10 cellular contexts compared by ENCODE assay signal in the genomic region with DNA sequence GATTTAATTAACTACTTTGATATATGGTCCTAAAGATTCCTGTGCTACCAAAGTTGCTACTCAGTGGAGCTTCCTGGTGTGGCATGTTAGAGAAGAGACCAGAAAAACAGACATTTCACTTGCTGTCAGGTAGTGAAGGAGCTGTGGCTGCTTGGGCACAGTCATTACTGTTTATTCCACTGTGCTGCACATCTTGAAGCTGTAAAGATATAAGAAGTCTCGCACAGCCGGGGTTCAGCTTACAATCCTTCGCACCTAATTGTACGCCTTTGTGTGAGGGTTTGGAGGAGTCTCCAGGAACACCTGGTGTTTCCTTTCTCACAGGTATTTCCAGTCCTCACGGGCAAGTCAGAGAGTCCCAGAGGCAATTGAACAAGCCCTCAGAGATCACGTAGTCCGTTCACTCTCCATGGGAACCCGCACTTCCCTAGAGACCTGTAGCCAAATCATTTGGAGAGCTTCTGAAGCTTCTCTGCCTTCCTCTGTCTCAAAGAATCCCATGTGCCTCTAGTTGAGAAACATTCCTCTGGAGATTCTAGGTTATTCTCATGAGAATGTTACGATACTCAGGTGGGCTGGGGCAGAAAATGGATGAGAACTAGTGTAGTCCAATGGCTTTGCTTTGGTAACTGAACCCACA. TPM values are rescaled to one million over a fixed set of nuclear protein-coding genes. Genes with fewer than 3 reads are reported as not detected.
DNase-seq lines count a peak whose midpoint lies in the region; ATAC-seq and TF ChIP-seq lines count a peak whose summit lies in the region.
"Had no signal": no experiment of that assay in that cellular context is flagged by ENCODE, and none has a peak within 500 bp of the region (broad histone marks: within the 10 kb centered on the region; RNA-seq: fewer than 3 reads in every experiment).

No MANE protein-coding gene starts in this region.

- peak overlapping the region; percentile 86 for H3K4me3 Mint-ChIP-seq in activated CD4-positive, alpha-beta memory T cell treated with anti-CD3 and anti-CD28 coated beads, Interleukin-2, amount 10 ng/mL, durations not matched to agents 7 days and 5 days

- no peak for TF ChIP-seq POLR2A in gastrocnemius medialis (IDR thresholded peaks at IDR 0.05)

- WGBS in GM23248 (ENCODE audit: low coverage in 1 of 2, low lambda C conversion rate in 2 of 2, missing lambda C conversion rate in 2 of 2), 2 experiments = 98% methylated on average over 9 of the region's 9 CpGs

- no peak for TF ChIP-seq CTCF in HL-60 (IDR thresholded peaks at IDR 0.05; ENCODE audit: insufficient read depth, low read length)
- TF ChIP-seq CTCF in gastrocnemius medialis (IDR thresholded peaks at IDR 0.05 in 4 of 5, conservative IDR thresholded peaks at IDR 0.05 in 1 of 5) = no peak

- no peak overlapping the region for H2AFZ ChIP-seq in GM23248

- CTCF ChIA-PET in activated CD4-positive, alpha-beta memory T cell treated with anti-CD3 and anti-CD28 coated beads, Interleukin-2, amount 10 ng/mL, durations not matched to agents 7 days and 5 days (lab: Charles Lee) = interaction anchor here (1.0 to 22.3 kb wide), 7 partner anchors 12 to 124 kb away, joined by 3 to 563 read pairs (median 40); no protein-coding TSS in a partner anchor

- H3K36me3 ChIP-seq in BLaER1 = peaks cover 3% of the 10 kb centered on the region; the same call in 1 of the 2 replicates
- no peaks in the 10 kb centered on the region for H3K36me3 ChIP-seq in muscle layer of duodenum (ENCODE audit: control insufficient read depth in 1 of 2, insufficient read depth in 2 of 2, low read length in 2 of 2)
- no peaks in the 10 kb centered on the region for H3K36me3 ChIP-seq in gastrocnemius medialis
- no peaks in the 10 kb centered on the region for H3K36me3 ChIP-seq in GM23248 (ENCODE audit: low read depth)

- peak overlapping the region; percentile 92 for H3K4me2 ChIP-seq in BLaER1
- H3K4me2 ChIP-seq in GM23248 (ENCODE audit: unreplicated experiment) = no peak overlapping the region

- H3K27ac ChIP-seq in BLaER1 (peak overlapping the region; percentile 87), HL-60 (replicated peaks) (peak overlapping the region; percentile 85), muscle layer of duodenum (ENCODE audit: low read length) (peak overlapping the region; percentile 19), gastrocnemius medialis (no peak overlapping the region), GM23248 (no peak overlapping the region)

- H3K9ac ChIP-seq in BLaER1 (peak overlapping the region; percentile 75), GM23248 (no peak overlapping the region)

- no peaks in the 10 kb centered on the region for H3K9me2 ChIP-seq in GM23248 (ENCODE audit: insufficient read depth)

- peaks cover 50% of the 10 kb centered on the region for H3K4me1 Mint-ChIP-seq in activated CD4-positive, alpha-beta memory T cell treated with anti-CD3 and anti-CD28 coated beads, Interleukin-2, amount 10 ng/mL, durations not matched to agents 7 days and 5 days

- peaks cover 100% of the 10 kb centered on the region for H3K4me1 ChIP-seq in BLaER1
- H3K4me1 ChIP-seq in muscle layer of duodenum (ENCODE audit: control insufficient read depth in 1 of 2, insufficient read depth in 2 of 2, low read length in 2 of 2) = no peaks in the 10 kb centered on the region
- H3K4me1 ChIP-seq in gastrocnemius medialis = peaks cover 0 to 5% of the 10 kb centered on the region in 2 donors
- H3K4me1 ChIP-seq in GM23248 (ENCODE audit: insufficient read depth) = peaks cover 6% of the 10 kb centered on the region; the same call in 1 of the 2 replicates

- no peaks in the 10 kb centered on the region for H3K27me3 Mint-ChIP-seq in activated CD4-positive, alpha-beta memory T cell treated with anti-CD3 and anti-CD28 coated beads, Interleukin-2, amount 10 ng/mL, durations not matched to agents 7 days and 5 days

- peaks cover 78% of the 10 kb centered on the region for H3K36me3 Mint-ChIP-seq in activated CD4-positive, alpha-beta memory T cell treated with anti-CD3 and anti-CD28 coated beads, Interleukin-2, amount 10 ng/mL, durations not matched to agents 7 days and 5 days (ENCODE audit: low read depth)

- H3F3A ChIP-seq in GM23248 (ENCODE audit: insufficient read depth) = 0 out of 2 replicates have a peak, but pooled peaks cover 3% of the 10 kb centered on the region

- peaks cover 9% of the 10 kb centered on the region for H3K79me2 ChIP-seq in GM23248 (ENCODE audit: insufficient read depth)

- in situ Hi-C loops in gastrocnemius medialis (cut with MboI; ENCODE audit: low sequenced_read_pairs in 4 of 4) (no loop called here), GM23248 (cut with MboI) (no loop called here)

- H3K27ac Mint-ChIP-seq in activated CD4-positive, alpha-beta memory T cell treated with anti-CD3 and anti-CD28 coated beads, Interleukin-2, amount 10 ng/mL, durations not matched to agents 7 days and 5 days = peak overlapping the region; percentile 97

- H3K4me3 ChIP-seq in BLaER1 (peak overlapping the region; percentile 57), HL-60 (replicated peaks; ENCODE audit: insufficient read depth, low read length) (no peak overlapping the region), muscle layer of duodenum (ENCODE audit: low read depth in 1 of 2, low read length in 2 of 2) (peak overlapping the region in 1 of 2 donors; percentile 27), gastrocnemius medialis (no peak overlapping the region), GM23248 (no peak overlapping the region)

- H3K9me3 Mint-ChIP-seq in activated CD4-positive, alpha-beta memory T cell treated with anti-CD3 and anti-CD28 coated beads, Interleukin-2, amount 10 ng/mL, durations not matched to agents 7 days and 5 days = no peaks in the 10 kb centered on the region

- POLR2A ChIA-PET in activated CD4-positive, alpha-beta memory T cell treated with anti-CD3 and anti-CD28 coated beads, Interleukin-2, amount 10 ng/mL, durations not matched to agents 7 days and 5 days (lab: Charles Lee) = interaction anchor here (1.1 to 58.4 kb wide), 8 partner anchors 9 to 306 kb away, joined by 4 to 1586 read pairs (median 6); a partner anchor contains a TSS

- H3K9me3 ChIP-seq in BLaER1 (no peaks in the 10 kb centered on the region), muscle layer of duodenum (ENCODE audit: control insufficient read depth in 1 of 2, low read length in 2 of 2) (no peaks in the 10 kb centered on the region), gastrocnemius medialis (no peaks in the 10 kb centered on the region), GM23248 (ENCODE audit: low read depth) (no peaks in the 10 kb centered on the region)

- DNase-seq in HL-60 (ENCODE audit: low read depth in 1 of 2, low spot score in 1 of 2) = no peak
- no peak for DNase-seq in activated CD4-positive, alpha-beta memory T cell treated with anti-CD3 and anti-CD28 coated beads, Interleukin-2, amount 10 ng/mL, durations not matched to agents 7 days and 5 days
- DNase-seq in gastrocnemius medialis = no peak
- DNase-seq in GM23248 = no peak
- DNase-seq in NCI-H1092 (lab: John Stamatoyannopoulos, UW) = no peak
- DNase-seq: cortex of kidney, NCI-H524 treated with DMSO at 0.1 percent for 48 hours had no signal

- peaks cover 51% of the 10 kb centered on the region for H4K20me1 ChIP-seq in BLaER1
- no peaks in the 10 kb centered on the region for H4K20me1 ChIP-seq in GM23248 (ENCODE audit: insufficient read depth)

- ATAC-seq in gastrocnemius medialis = no peak
- no peak for ATAC-seq in HG03565 (IDR thresholded peaks at IDR 0.05; ENCODE audit: unreplicated experiment)

- intact Hi-C loops in gastrocnemius medialis (cut with DNase I; ENCODE audit: low total_unique reads) = loop anchor here (5.0 kb wide), 1 partner anchor 38 kb away; no protein-coding TSS in a partner anchor

- H3K27me3 ChIP-seq in BLaER1 (no peaks in the 10 kb centered on the region), HL-60 (ENCODE audit: insufficient read depth, poor library complexity, severe bottlenecking) (no peaks in the 10 kb centered on the region), muscle layer of duodenum (ENCODE audit: low read depth, low read length) (no peaks in the 10 kb centered on the region), gastrocnemius medialis (no peaks in the 10 kb centered on the region), GM23248 (replicated peaks; ENCODE audit: insufficient read depth) (no peaks in the 10 kb centered on the region)

RNA-seq across cellular contexts. Expression of a gene that starts 4.1 kb away (rescaled TPM):
- total RNA-seq in activated CD4-positive, alpha-beta memory T cell treated with anti-CD3 and anti-CD28 coated beads, Interleukin-2, amount 10 ng/mL, durations not matched to agents 7 days and 5 days = 100 to 1,000 TPM; 771 to 787 TPM
- 10 to 100 TPM in 1 of 4 donors, 1 to 10 TPM in 3; 5.8 to 14.3 (median 9.5) TPM for total RNA-seq in gastrocnemius medialis
- 15.8 and 29.9 TPM in 2 replicates for total RNA-seq in GM23248 (2014; rRNA removed; shearing (Covaris generic))
- 6.2 and 6.6 TPM in 2 replicates for polyA plus RNA-seq in GM23248 (2016; fragmentation: Nextera tagmentation; extraction: Ambion mirVana)

Comparison
In these comparisons a context has a peak if more than half of its experiments do, and no peak if none do; other contexts are left out.
1. H3K27ac ChIP-seq: peak in BLaER1 (single experiment), HL-60 (single experiment) and muscle layer of duodenum (single experiment); none in gastrocnemius medialis (0 of 4) and GM23248 (single experiment).
2. RNA of a gene that starts 4.1 kb away (total RNA-seq): 771 to 787 TPM in activated CD4-positive, alpha-beta memory T cell treated with anti-CD3 and anti-CD28 coated beads, Interleukin-2, amount 10 ng/mL, durations not matched to agents 7 days and 5 days; 15.8 to 29.9 TPM in GM23248 and 5.8 to 14.3 TPM in gastrocnemius medialis; every median in the first group is over 10 times any median in the second.